6 cellular contexts compared by ENCODE assay signal in genomic region chr4:83003044-83003791, GRCh38. TPM values are rescaled to one million over a fixed set of nuclear protein-coding genes. Genes with fewer than 3 reads are reported as not detected.
DNase-seq lines count a peak whose midpoint lies in the region; ATAC-seq, FAIRE-seq and TF ChIP-seq lines count a peak whose summit lies in the region.
"Not testable (repeated sequence)": the region's sequence is repeated elsewhere in the genome, so short reads cannot be mapped to it uniquely, and the experiment has no call there.

No MANE protein-coding gene starts in this region.

- not testable (repeated sequence) for BruUV-seq in HepG2 (replicated peaks; lab: Mats Ljungman, UMichigan)

- not testable (repeated sequence) for DNase-seq in WTC11 (ENCODE audit: low spot score); HepG2 (ENCODE audit: low spot score)
- peak; percentile 37 for DNase-seq in activated CD4-positive, alpha-beta T cell treated with anti-CD3 and anti-CD28 coated beads, Interleukin-2, amount 10 ng/mL, durations not matched to agents 24 days and 14 days

- not testable (repeated sequence) for H3K27ac Mint-ChIP-seq in WTC11; activated CD4-positive, alpha-beta T cell treated with anti-CD3 and anti-CD28 coated beads, Interleukin-2, amount 10 ng/mL, durations not matched to agents 24 days and 14 days

- not testable (repeated sequence) for TF ChIP-seq EP300 in Ishikawa (IDR thresholded peaks at IDR 0.05; ENCODE audit: borderline replicate concordance); HepG2 (IDR thresholded peaks at IDR 0.05; ENCODE audit: low read depth in 2 of 2, low read length in 2 of 2); HepG2 (CRISPR knock-in tag; IDR thresholded peaks at IDR 0.05; ENCODE audit: borderline replicate concordance)

- WGBS in HepG2 (ENCODE audit: low lambda C conversion rate): 72% methylated on average over 13 of the region's 14 CpGs
- WGBS in liver: 70% methylated on average over 14 of the region's 14 CpGs

- in situ Hi-C loops in HepG2 (cut with HindIII; ENCODE audit: extremely low pct_ligation_motif_present, low pct_unique_long_range_greater_than_20kb): not testable (repeated sequence)

- not testable (repeated sequence) for H3K9ac ChIP-seq in HepG2 (ENCODE audit: insufficient read depth, low read depth, low read length); liver (ENCODE audit: low read depth in 1 of 2, low read length in 2 of 2)

- intact Hi-C loops in activated CD4-positive, alpha-beta T cell treated with anti-CD3 and anti-CD28 coated beads, Interleukin-2, amount 10 ng/mL, durations not matched to agents 24 days and 14 days (cut with micrococcal nuclease); HepG2 (cut with micrococcal nuclease; ENCODE audit: unreplicated experiment): not testable (repeated sequence)

- not testable (repeated sequence) for H3K27ac ChIP-seq in DOHH2 (ENCODE audit: low read depth, low read length); liver (ENCODE audit: low read depth in 1 of 2, low read length in 2 of 2)
- H3K27ac ChIP-seq in HepG2 (ENCODE audit: extremely low read length, insufficient read depth, low read length): peak overlapping the region; percentile 30

- H3K36me3 ChIP-seq in DOHH2 (ENCODE audit: control insufficient read depth, low read length); HepG2 (replicated peaks in 1 of 2; ENCODE audit: control insufficient read depth in 1 of 2, insufficient read depth in 2 of 2, low read length in 2 of 2); liver (ENCODE audit: control insufficient read depth in 4 of 4, insufficient read depth in 3 of 4, low read depth in 1 of 4, low read length in 3 of 4): not testable (repeated sequence)

- H4K20me1 ChIP-seq in DOHH2 (ENCODE audit: control insufficient read depth, insufficient read depth, low read depth, low read length); HepG2 (ENCODE audit: insufficient read depth, low read length): not testable (repeated sequence)

- H3K27me3 ChIP-seq in DOHH2 (ENCODE audit: control insufficient read depth, low read length); HepG2 (ENCODE audit: control insufficient read depth in 1 of 2, insufficient read depth in 2 of 2, low read length in 2 of 2); liver (ENCODE audit: control insufficient read depth in 4 of 4, insufficient read depth in 4 of 4, low read length in 3 of 4): not testable (repeated sequence)

- POLR2A ChIA-PET in WTC11 (lab: Charles Lee): not testable (repeated sequence)
- POLR2A ChIA-PET in HepG2 (lab: Yijun Ruan, JAX): interaction anchor here (1.0 kb wide), 1 partner anchor 32 kb away, joined by 3 read pairs; the partner anchor contains the start of gene COPS4

- peak overlapping the region; percentile 37 for H3K4me2 ChIP-seq in DOHH2 (ENCODE audit: low read length)
- H3K4me2 ChIP-seq in HepG2 (ENCODE audit: low read depth, low read length): not testable (repeated sequence)

- TF ChIP-seq CTCF in DOHH2 (IDR thresholded peaks at IDR 0.05; ENCODE audit: low read depth, low read length, poor library complexity, severe bottlenecking); WTC11 (IDR thresholded peaks at IDR 0.05); HepG2 (CRISPR knock-in tag; IDR thresholded peaks at IDR 0.05); liver (IDR thresholded peaks at IDR 0.05; ENCODE audit: low read depth, low read length, missing input control): not testable (repeated sequence)

- not testable (repeated sequence) for TF ChIP-seq POLR2A in HepG2 (IDR thresholded peaks at IDR 0.05; ENCODE audit: insufficient read depth in 1 of 2, low read depth in 2 of 2, low read length in 2 of 2)

- FAIRE-seq in HepG2 (lab: Jason Lieb, UNC): not testable (repeated sequence)

- CTCF ChIA-PET in WTC11 (lab: Charles Lee); HepG2 (lab: Yijun Ruan, JAX; ENCODE audit: low intra/inter-chr PET ratio, low total read pairs): not testable (repeated sequence)

- not testable (repeated sequence) for H3K9me3 Mint-ChIP-seq in WTC11; activated CD4-positive, alpha-beta T cell treated with anti-CD3 and anti-CD28 coated beads, Interleukin-2, amount 10 ng/mL, durations not matched to agents 24 days and 14 days

- not testable (repeated sequence) for H3K27me3 Mint-ChIP-seq in WTC11 (ENCODE audit: low read depth); activated CD4-positive, alpha-beta T cell treated with anti-CD3 and anti-CD28 coated beads, Interleukin-2, amount 10 ng/mL, durations not matched to agents 24 days and 14 days

- TF ChIP-seq RAD21 in Ishikawa (IDR thresholded peaks at IDR 0.05; ENCODE audit: low read depth); HepG2 (CRISPR knock-in tag; IDR thresholded peaks at IDR 0.05); liver (IDR thresholded peaks at IDR 0.05): not testable (repeated sequence)

- not testable (repeated sequence) for H2AFZ ChIP-seq in HepG2 (ENCODE audit: low read length)

- not testable (repeated sequence) for H3K4me3 Mint-ChIP-seq in WTC11; activated CD4-positive, alpha-beta T cell treated with anti-CD3 and anti-CD28 coated beads, Interleukin-2, amount 10 ng/mL, durations not matched to agents 24 days and 14 days

- peaks cover 95% of the 10 kb centered on the region for H3K79me2 ChIP-seq in DOHH2 (ENCODE audit: control insufficient read depth, low read length)
- H3K79me2 ChIP-seq in HepG2 (ENCODE audit: insufficient read depth, low read length): peaks cover 96% of the 10 kb centered on the region

- not testable (repeated sequence) for H3K36me3 Mint-ChIP-seq in WTC11
- H3K36me3 Mint-ChIP-seq in activated CD4-positive, alpha-beta T cell treated with anti-CD3 and anti-CD28 coated beads, Interleukin-2, amount 10 ng/mL, durations not matched to agents 24 days and 14 days (ENCODE audit: low read depth): peaks cover 21% of the 10 kb centered on the region

- not testable (repeated sequence) for H3F3A ChIP-seq in DOHH2 (ENCODE audit: control insufficient read depth, insufficient read depth)

- H3K9me3 ChIP-seq in DOHH2 (ENCODE audit: control insufficient read depth, insufficient read depth, low read length); HepG2 (ENCODE audit: low read length); liver (ENCODE audit: control insufficient read depth in 4 of 4, low read length in 3 of 4): not testable (repeated sequence)

- H3K9me2 ChIP-seq in DOHH2 (replicated peaks; ENCODE audit: control insufficient read depth, low read length): not testable (repeated sequence)

- H3K4me1 ChIP-seq in DOHH2 (ENCODE audit: control insufficient read depth, low read length): peaks cover 31% of the 10 kb centered on the region
- H3K4me1 ChIP-seq in HepG2 (ENCODE audit: insufficient read depth, low read length): peaks cover 77% of the 10 kb centered on the region
- not testable (repeated sequence) for H3K4me1 ChIP-seq in liver (ENCODE audit: control insufficient read depth in 4 of 4, insufficient read depth in 4 of 4, low read length in 3 of 4)

- not testable (repeated sequence) for H3K4me3 ChIP-seq in DOHH2 (ENCODE audit: low read length); HepG2 (replicated peaks in 1 of 3; ENCODE audit: insufficient read depth in 1 of 3, low read depth in 2 of 3, low read length in 3 of 3); liver (ENCODE audit: low read depth in 1 of 3, low read length in 3 of 3)

- not testable (repeated sequence) for H3K4me1 Mint-ChIP-seq in WTC11
- peaks cover 23% of the 10 kb centered on the region for H3K4me1 Mint-ChIP-seq in activated CD4-positive, alpha-beta T cell treated with anti-CD3 and anti-CD28 coated beads, Interleukin-2, amount 10 ng/mL, durations not matched to agents 24 days and 14 days

- not testable (repeated sequence) for ATAC-seq in WTC11
- ATAC-seq in HepG2: peak; percentile 19; the same call in 2 of the 3 replicates

RNA-seq across cellular contexts. Expression of gene LIN54, which starts 7.4 kb away (rescaled TPM):
- total RNA-seq in WTC11 (2021): 11.8 to 13.2 TPM (median 12.7 TPM) in 3 replicates
- 25.4 and 28.8 TPM in 2 replicates for total RNA-seq in activated CD4-positive, alpha-beta T cell treated with anti-CD3 and anti-CD28 coated beads, Interleukin-2, amount 10 ng/mL, durations not matched to agents 24 days and 14 days
- 25.2 and 37.9 TPM in 2 replicates for total RNA-seq in HepG2 (2016; rRNA removed; fragmentation: Illumina TruSeq; extraction: Trizol)
- total RNA-seq in HepG2 (2016; cell fraction: cytosol; rRNA removed; fragmentation: Illumina TruSeq; extraction: Trizol; ENCODE audit: low read depth): 8.4 and 9.1 TPM in 2 replicates
- total RNA-seq in HepG2 (2016; cell fraction: insoluble cytoplasmic fraction; rRNA removed; fragmentation: Illumina TruSeq; extraction: Trizol): 25.9 and 35.0 TPM in 2 replicates
- total RNA-seq in HepG2 (2016; cell fraction: membrane; rRNA removed; fragmentation: Illumina TruSeq; extraction: Trizol): 22.0 and 27.4 TPM in 2 replicates
- 17.6 and 19.1 TPM in 2 replicates for total RNA-seq in HepG2 (2016; cell fraction: nucleus; rRNA removed; fragmentation: Illumina TruSeq; extraction: Trizol)
- 22.8 and 32.9 TPM in 2 replicates for polyA plus RNA-seq in HepG2 (2011; rRNA removed)
- polyA plus RNA-seq in HepG2 (2011; cell fraction: cytosol; rRNA removed): 19.1 and 19.4 TPM in 2 replicates
- 8.3 and 11.2 TPM in 2 replicates for polyA plus RNA-seq in HepG2 (2011; cell fraction: nucleus; rRNA removed)
- 11.1 and 21.5 TPM in 2 replicates for polyA plus RNA-seq in HepG2 (2012)
- polyA plus RNA-seq in HepG2 (2016; cell fraction: cytosol; fragmentation: Illumina TruSeq; extraction: Trizol; ENCODE audit: low read depth): 1.1 and 1.4 TPM in 2 replicates
- polyA plus RNA-seq in HepG2 (2016; cell fraction: insoluble cytoplasmic fraction; fragmentation: Illumina TruSeq; extraction: Trizol; ENCODE audit: low read depth): 22.9 and 24.1 TPM in 2 replicates
- polyA plus RNA-seq in HepG2 (2016; cell fraction: membrane; fragmentation: Illumina TruSeq; extraction: Trizol; ENCODE audit: low read depth): 6.1 and 7.3 TPM in 2 replicates
- 12.3 and 15.5 TPM in 2 replicates for polyA plus RNA-seq in HepG2 (2016; cell fraction: nucleus; fragmentation: Illumina TruSeq; extraction: Trizol; ENCODE audit: insufficient read depth, low read depth)
- polyA minus RNA-seq in HepG2 (2011; rRNA and poly(A)+ RNA removed; ENCODE audit: low replicate concordance): 41.1 and 60.7 TPM in 2 replicates
- 36.7 and 41.0 TPM in 2 replicates for polyA minus RNA-seq in HepG2 (2011; cell fraction: cytosol; rRNA and poly(A)+ RNA removed)
- polyA minus RNA-seq in HepG2 (2011; cell fraction: nucleus; rRNA and poly(A)+ RNA removed): 54.2 and 57.2 TPM in 2 replicates
- 10 to 100 TPM in 1 of 2 donors, 1 to 10 TPM in 1; 7.8 to 17.1 TPM for total RNA-seq in liver
- polyA plus RNA-seq in liver: 1 to 10 TPM; 2.0 to 2.7 TPM

RNA-seq across cellular contexts. Expression of gene COPS4, which starts 31.8 kb away (rescaled TPM):
- 26.9 to 30.9 TPM (median 28.7 TPM) in 3 replicates for total RNA-seq in WTC11 (2021)
- total RNA-seq in activated CD4-positive, alpha-beta T cell treated with anti-CD3 and anti-CD28 coated beads, Interleukin-2, amount 10 ng/mL, durations not matched to agents 24 days and 14 days: 36.5 and 37.5 TPM in 2 replicates
- total RNA-seq in HepG2 (2016; rRNA removed; fragmentation: Illumina TruSeq; extraction: Trizol): 52.5 and 90.4 TPM in 2 replicates
- 17.0 and 18.1 TPM in 2 replicates for total RNA-seq in HepG2 (2016; cell fraction: cytosol; rRNA removed; fragmentation: Illumina TruSeq; extraction: Trizol; ENCODE audit: low read depth)
- total RNA-seq in HepG2 (2016; cell fraction: insoluble cytoplasmic fraction; rRNA removed; fragmentation: Illumina TruSeq; extraction: Trizol): 53.2 and 103 TPM in 2 replicates
- 24.5 and 29.1 TPM in 2 replicates for total RNA-seq in HepG2 (2016; cell fraction: membrane; rRNA removed; fragmentation: Illumina TruSeq; extraction: Trizol)
- total RNA-seq in HepG2 (2016; cell fraction: nucleus; rRNA removed; fragmentation: Illumina TruSeq; extraction: Trizol): 26.7 and 28.0 TPM in 2 replicates
- polyA plus RNA-seq in HepG2 (2011; rRNA removed): 22.3 and 28.8 TPM in 2 replicates
- 16.5 and 20.2 TPM in 2 replicates for polyA plus RNA-seq in HepG2 (2011; cell fraction: cytosol; rRNA removed)
- polyA plus RNA-seq in HepG2 (2011; cell fraction: nucleus; rRNA removed): 9.4 and 9.9 TPM in 2 replicates
- 32.2 and 38.7 TPM in 2 replicates for polyA plus RNA-seq in HepG2 (2012)
- 13.9 and 15.1 TPM in 2 replicates for polyA plus RNA-seq in HepG2 (2016; cell fraction: cytosol; fragmentation: Illumina TruSeq; extraction: Trizol; ENCODE audit: low read depth)
- polyA plus RNA-seq in HepG2 (2016; cell fraction: insoluble cytoplasmic fraction; fragmentation: Illumina TruSeq; extraction: Trizol; ENCODE audit: low read depth): 67.6 and 70.2 TPM in 2 replicates
- polyA plus RNA-seq in HepG2 (2016; cell fraction: membrane; fragmentation: Illumina TruSeq; extraction: Trizol; ENCODE audit: low read depth): 16.2 and 20.1 TPM in 2 replicates
- polyA plus RNA-seq in HepG2 (2016; cell fraction: nucleus; fragmentation: Illumina TruSeq; extraction: Trizol; ENCODE audit: insufficient read depth, low read depth): 23.3 and 23.6 TPM in 2 replicates
- 7.8 and 11.4 TPM in 2 replicates for polyA minus RNA-seq in HepG2 (2011; rRNA and poly(A)+ RNA removed; ENCODE audit: low replicate concordance)
- 12.4 and 14.8 TPM in 2 replicates for polyA minus RNA-seq in HepG2 (2011; cell fraction: cytosol; rRNA and poly(A)+ RNA removed)
- polyA minus RNA-seq in HepG2 (2011; cell fraction: nucleus; rRNA and poly(A)+ RNA removed): 18.3 and 19.8 TPM in 2 replicates
- total RNA-seq in liver: 10 to 100 TPM; 18.7 to 46.3 TPM
- 10 to 100 TPM; 15.3 to 16.1 TPM for polyA plus RNA-seq in liver
